ENCODE assay signal across 10 cellular contexts in genomic region chr4:37454263-37454800, GRCh38.
A peak's percentile ranks its signal among the peaks of the same experiment; 100 is the strongest.
DNase-seq lines count a peak whose midpoint lies in the region; FAIRE-seq and TF ChIP-seq lines count a peak whose summit lies in the region.
"Had no signal": no experiment of that assay in that cellular context is flagged by ENCODE, and none has a peak within 500 bp of the region (broad histone marks: within the 10 kb centered on the region; RNA-seq: fewer than 3 reads in every experiment).

No MANE protein-coding gene starts in this region.

- TF ChIP-seq CTCF in astrocyte (IDR thresholded peaks at IDR 0.05; ENCODE audit: insufficient read depth, low read depth, low read length) (no peak), liver (IDR thresholded peaks at IDR 0.05; ENCODE audit: low read depth, low read length, missing input control) (no peak), stomach (IDR thresholded peaks at IDR 0.05) (no peak)

- FAIRE-seq in astrocyte (lab: Jason Lieb, UNC), result no peak
- FAIRE-seq: A204.1, islet of Langerhans had no signal

- H3K9me3 ChIP-seq in astrocyte (ENCODE audit: insufficient read depth, low read depth, low read length) (no peaks in the 10 kb centered on the region), liver (ENCODE audit: control insufficient read depth in 4 of 4, low read length in 3 of 4) (no peaks in the 10 kb centered on the region), stomach (no peaks in the 10 kb centered on the region)

- peak in 1 of 2 donors; percentile 35 for TF ChIP-seq RAD21 in liver (IDR thresholded peaks at IDR 0.05)

- H3K4me3 ChIP-seq in astrocyte (ENCODE audit: insufficient read depth, low read depth, low read length), result peak overlapping the region; percentile 5
- peak overlapping the region; percentile 80 to 85 (median 83) for H3K4me3 ChIP-seq in liver (ENCODE audit: low read depth in 1 of 3, low read length in 3 of 3)
- H3K4me3 ChIP-seq in stomach, result peak overlapping the region; percentile 51 to 66 (median 58)

- peak overlapping the region; percentile 71 for H3K4me3 Mint-ChIP-seq in astrocyte (ENCODE audit: unreplicated experiment)

- H3K27me3 Mint-ChIP-seq in astrocyte (ENCODE audit: low read depth, unreplicated experiment), result peaks cover 55% of the 10 kb centered on the region

- TF ChIP-seq EP300 in stomach (IDR thresholded peaks at IDR 0.05), result no peak

- H3K4me1 Mint-ChIP-seq in astrocyte (ENCODE audit: low read depth, unreplicated experiment), result no peaks in the 10 kb centered on the region

- peak; percentile 45 for DNase-seq in DMS53 (lab: John Stamatoyannopoulos, UW)
- no peak for DNase-seq in DMS53 treated with DMSO at 0.1 percent for 48 hours (lab: John Stamatoyannopoulos, UW; ENCODE audit: unreplicated experiment)
- DNase-seq in astrocyte (ENCODE audit: low read depth), result no peak
- no peak for DNase-seq in stomach
- no peak for DNase-seq in erythroblast (lab: John Stamatoyannopoulos, UW)
- no peak for DNase-seq in NCI-H345 (lab: John Stamatoyannopoulos, UW)
- no peak for DNase-seq in stimulated activated CD8-positive, alpha-beta memory T cell treated with anti-CD3 and anti-CD28 coated beads, Interleukin-4, amount 100 ng/mL, for 48 hours

- peaks cover 43% of the 10 kb centered on the region for H3K27me3 ChIP-seq in astrocyte (ENCODE audit: insufficient read depth, low read length)
- H3K27me3 ChIP-seq in liver (ENCODE audit: control insufficient read depth in 4 of 4, insufficient read depth in 4 of 4, low read length in 3 of 4), result no peaks in the 10 kb centered on the region
- H3K27me3 ChIP-seq in stomach, result peaks cover 0 to 57% (median 8%) of the 10 kb centered on the region in 3 donors

- intact Hi-C loops in stomach (cut with DNase I; ENCODE audit: low total_unique reads), result loop anchor here (10.0 kb wide), 1 partner anchor 110 kb away; no protein-coding TSS in a partner anchor

- H4K20me1 ChIP-seq in astrocyte (ENCODE audit: insufficient read depth, low read length), result no peaks in the 10 kb centered on the region

- no peaks in the 10 kb centered on the region for H3K36me3 Mint-ChIP-seq in astrocyte (ENCODE audit: low read depth, unreplicated experiment)

- no peaks in the 10 kb centered on the region for H3K36me3 ChIP-seq in astrocyte (ENCODE audit: insufficient read depth, low read length)
- H3K36me3 ChIP-seq in liver (ENCODE audit: control insufficient read depth in 4 of 4, insufficient read depth in 3 of 4, low read depth in 1 of 4, low read length in 3 of 4), result peaks cover 0 to 3% (median 0%) of the 10 kb centered on the region in 4 donors
- H3K36me3 ChIP-seq in stomach, result no peaks in the 10 kb centered on the region

- peaks cover 7% of the 10 kb centered on the region for H3K4me1 ChIP-seq in astrocyte (ENCODE audit: insufficient read depth, low read length)
- peaks cover 0 to 40% (median 10%) of the 10 kb centered on the region in 4 donors for H3K4me1 ChIP-seq in liver (ENCODE audit: control insufficient read depth in 4 of 4, insufficient read depth in 4 of 4, low read length in 3 of 4)
- peaks cover 5 to 32% (median 11%) of the 10 kb centered on the region in 4 donors for H3K4me1 ChIP-seq in stomach

- peak overlapping the region; percentile 91 for H3K4me2 ChIP-seq in astrocyte (ENCODE audit: low read length)

- TF ChIP-seq POLR2A in stomach (IDR thresholded peaks at IDR 0.05), result no peak
- no peak for TF ChIP-seq POLR2A in erythroblast (IDR thresholded peaks at IDR 0.05; ENCODE audit: low read length)

- H3K9ac ChIP-seq in astrocyte (ENCODE audit: low read length) (no peak overlapping the region), liver (ENCODE audit: low read depth in 1 of 2, low read length in 2 of 2) (peak overlapping the region; percentile 61 to 78)

- no peak overlapping the region for H3K27ac ChIP-seq in astrocyte (ENCODE audit: low read depth, low read length)
- H3K27ac ChIP-seq in liver (ENCODE audit: low read depth in 1 of 2, low read length in 2 of 2), result peak overlapping the region; percentile 59 to 63
- peak overlapping the region; percentile 78 to 91 (median 85) for H3K27ac ChIP-seq in stomach

- H3K79me2 ChIP-seq in astrocyte (ENCODE audit: insufficient read depth, low read length), result no peaks in the 10 kb centered on the region

- H2AFZ ChIP-seq in astrocyte (ENCODE audit: low read depth, low read length), result peak overlapping the region; percentile 20

- no peaks in the 10 kb centered on the region for H3K9me3 Mint-ChIP-seq in astrocyte (ENCODE audit: unreplicated experiment)

- no peak overlapping the region for H3K27ac Mint-ChIP-seq in astrocyte (ENCODE audit: unreplicated experiment)

- 5% methylated on average over 11 of the region's 11 CpGs for WGBS in liver
- 4 to 11% (median 5%) methylated on average over 11 of the region's 11 CpGs for WGBS in stomach, 5 donors

TF ChIP-seq in liver, 16 proteins besides CTCF, POLR2A, EP300 and RAD21:
- peak; percentile 6 for TF ChIP-seq SP1 (IDR thresholded peaks at IDR 0.05)
- no peak for TF ChIP-seq ZBTB33 (IDR thresholded peaks at IDR 0.05)
- TF ChIP-seq RXRA (IDR thresholded peaks at IDR 0.05), result peak; percentile 39 to 46
- no peak for TF ChIP-seq TAF1 (conservative IDR thresholded peaks at IDR 0.05)
- peak; percentile 35 for TF ChIP-seq REST (IDR thresholded peaks at IDR 0.05)
- TF ChIP-seq JUND (IDR thresholded peaks at IDR 0.05), result no peak
- TF ChIP-seq NR2F2 (IDR thresholded peaks at IDR 0.05), result peak; percentile 25
- no peak for TF ChIP-seq FOXA2 (IDR thresholded peaks at IDR 0.05)
- peak; percentile 37 to 55 for TF ChIP-seq HNF4A (conservative IDR thresholded peaks at IDR 0.05)

Comparison
In these comparisons a context has a peak if more than half of its experiments do, and no peak if none do; other contexts are left out.
1. H3K4me3 ChIP-seq: peak in every context shown above with its lines; median percentile 83 in liver; 58 in stomach; 5 in astrocyte.